Comparison of ENCODE assay signal across 14 cellular contexts in the genomic region with DNA sequence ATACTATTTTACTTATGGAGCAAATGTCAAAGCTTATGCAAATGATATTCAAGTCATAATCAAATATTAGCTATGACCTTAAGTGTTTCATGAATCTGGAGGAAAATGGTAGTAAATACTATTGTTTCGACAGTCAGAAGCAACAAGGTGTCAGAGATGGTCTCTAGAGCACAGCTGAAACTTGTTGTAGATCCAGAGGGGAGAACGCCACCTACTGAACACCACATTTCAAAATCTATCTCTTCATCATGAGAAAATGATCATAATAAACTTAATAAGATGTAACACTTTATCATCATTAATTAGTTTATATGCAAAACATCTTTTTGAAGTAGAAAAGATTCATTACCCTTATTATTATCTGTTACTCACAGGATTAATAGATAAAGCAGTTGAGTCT.
DNase-seq lines count a peak whose midpoint lies in the region; ATAC-seq, FAIRE-seq and TF ChIP-seq lines count a peak whose summit lies in the region.
"Had no signal": no experiment of that assay in that cellular context is flagged by ENCODE, and none has a peak within 500 bp of the region (broad histone marks: within the 10 kb centered on the region; RNA-seq: fewer than 3 reads in every experiment).

No MANE protein-coding gene starts in this region.

- WGBS in liver: 56% methylated on average over 2 of the region's 2 CpGs
- WGBS in HepG2 (ENCODE audit: low lambda C conversion rate): 25% methylated on average over 2 of the region's 2 CpGs
- WGBS in psoas muscle, 3 donors: 69 to 77% (median 73%) methylated on average over 2 of the region's 2 CpGs

- TF ChIP-seq CTCF in liver (IDR thresholded peaks at IDR 0.05; ENCODE audit: low read depth, low read length, missing input control) (no peak), HepG2 (CRISPR knock-in tag; IDR thresholded peaks at IDR 0.05) (no peak), psoas muscle (IDR thresholded peaks at IDR 0.05) (peak; percentile 14), WTC11 (IDR thresholded peaks at IDR 0.05) (no peak)

- FAIRE-seq in HepG2 (lab: Jason Lieb, UNC): no peak

- H3K4me2 ChIP-seq in HepG2 (ENCODE audit: low read depth, low read length): no peak overlapping the region

- H3K27ac Mint-ChIP-seq in activated CD8-positive, alpha-beta T cell treated with anti-CD3 and anti-CD28 coated beads, Interleukin-2, amount 10 ng/mL, durations not matched to agents 7 days and 5 days: no peak overlapping the region
- H3K27ac Mint-ChIP-seq in WTC11: no peak overlapping the region
- H3K27ac Mint-ChIP-seq: CD14-positive monocyte; stimulated activated naive CD8-positive, alpha-beta T cell treated with anti-CD3 and anti-CD28 coated beads, Interleukin-15, Interleukin-2, amounts not matched to agents 100 ng/mL and 50 ng/mL, for 24 hours had no signal

- peaks cover 14% of the 10 kb centered on the region for H3K27me3 Mint-ChIP-seq in activated CD8-positive, alpha-beta T cell treated with anti-CD3 and anti-CD28 coated beads, Interleukin-2, amount 10 ng/mL, durations not matched to agents 7 days and 5 days (ENCODE audit: low read depth)
- H3K27me3 Mint-ChIP-seq in WTC11 (ENCODE audit: low read depth): no peaks in the 10 kb centered on the region

- no peaks in the 10 kb centered on the region for H4K20me1 ChIP-seq in HepG2 (ENCODE audit: insufficient read depth, low read length)

- H3K79me2 ChIP-seq in HepG2 (ENCODE audit: insufficient read depth, low read length): no peaks in the 10 kb centered on the region

- TF ChIP-seq RAD21 in liver (IDR thresholded peaks at IDR 0.05) (peak; percentile 48 to 53), HepG2 (CRISPR knock-in tag; IDR thresholded peaks at IDR 0.05) (no peak)

- H3K4me3 Mint-ChIP-seq in activated CD8-positive, alpha-beta T cell treated with anti-CD3 and anti-CD28 coated beads, Interleukin-2, amount 10 ng/mL, durations not matched to agents 7 days and 5 days: no peak overlapping the region
- H3K4me3 Mint-ChIP-seq in WTC11: no peak overlapping the region
- H3K4me3 Mint-ChIP-seq: CD14-positive monocyte; stimulated activated naive CD8-positive, alpha-beta T cell treated with anti-CD3 and anti-CD28 coated beads, Interleukin-15, Interleukin-2, amounts not matched to agents 100 ng/mL and 50 ng/mL, for 24 hours had no signal

- H3K27ac ChIP-seq in liver (ENCODE audit: low read depth in 1 of 2, low read length in 2 of 2) (no peak overlapping the region), HepG2 (ENCODE audit: extremely low read length, insufficient read depth, low read length) (no peak overlapping the region), psoas muscle (no peak overlapping the region)

- H3K9ac ChIP-seq in liver (ENCODE audit: low read depth in 1 of 2, low read length in 2 of 2) (no peak overlapping the region), HepG2 (ENCODE audit: insufficient read depth, low read depth, low read length) (no peak overlapping the region)

- DNase-seq in HepG2 (ENCODE audit: low spot score) (no peak), HT1080 (ENCODE audit: low read depth) (peak; percentile 15), psoas muscle (no peak), HEK293T (ENCODE audit: extremely low spot score) (no peak), WTC11 (ENCODE audit: low spot score) (no peak), COLO829 (ENCODE audit: low spot score) (no peak)
- peak; percentile 38 for DNase-seq in activated CD8-positive, alpha-beta T cell treated with anti-CD3 and anti-CD28 coated beads, Interleukin-2, amount 10 ng/mL, durations not matched to agents 7 days and 5 days
- DNase-seq: amygdala, NCI-H1092 treated with DMSO at 0.1 percent for 48 hours, NCI-H524, posterior cingulate gyrus had no signal

- no peaks in the 10 kb centered on the region for H3K4me1 Mint-ChIP-seq in activated CD8-positive, alpha-beta T cell treated with anti-CD3 and anti-CD28 coated beads, Interleukin-2, amount 10 ng/mL, durations not matched to agents 7 days and 5 days (ENCODE audit: low read depth)
- no peaks in the 10 kb centered on the region for H3K4me1 Mint-ChIP-seq in WTC11
- H3K4me1 Mint-ChIP-seq: CD14-positive monocyte had no signal

- H3K27me3 ChIP-seq in liver (ENCODE audit: control insufficient read depth in 4 of 4, insufficient read depth in 4 of 4, low read length in 3 of 4) (peaks cover 0 to 2% (median 0%) of the 10 kb centered on the region in 4 donors), HepG2 (ENCODE audit: control insufficient read depth in 1 of 2, insufficient read depth in 2 of 2, low read length in 2 of 2) (no peaks in the 10 kb centered on the region), psoas muscle (ENCODE audit: insufficient read depth in 3 of 3, low read length in 2 of 3) (no peaks in the 10 kb centered on the region)

- H3K9me3 Mint-ChIP-seq in activated CD8-positive, alpha-beta T cell treated with anti-CD3 and anti-CD28 coated beads, Interleukin-2, amount 10 ng/mL, durations not matched to agents 7 days and 5 days (ENCODE audit: insufficient read depth): peaks cover 9% of the 10 kb centered on the region
- H3K9me3 Mint-ChIP-seq in WTC11: peaks cover 27% of the 10 kb centered on the region

- no peak for ATAC-seq in HepG2
- ATAC-seq in activated CD8-positive, alpha-beta T cell treated with anti-CD3 and anti-CD28 coated beads, Interleukin-2, amount 10 ng/mL, durations not matched to agents 7 days and 5 days: peak; percentile 53
- no peak for ATAC-seq in psoas muscle
- no peak for ATAC-seq in WTC11

- BruUV-seq in HepG2 (replicated peaks; lab: Mats Ljungman, UMichigan): no TSS peak

- CTCF ChIA-PET in HepG2 (lab: Yijun Ruan, JAX; ENCODE audit: low intra/inter-chr PET ratio, low total read pairs): no interaction called here
- CTCF ChIA-PET in activated CD8-positive, alpha-beta T cell treated with anti-CD3 and anti-CD28 coated beads, Interleukin-2, amount 10 ng/mL, durations not matched to agents 7 days and 5 days (lab: Charles Lee): interaction anchor here (0.6 to 1.5 kb wide), 7 partner anchors 9 to 421 kb away, joined by 3 to 5 read pairs (median 3); no protein-coding TSS in a partner anchor
- CTCF ChIA-PET in HEK293T (lab: Yijun Ruan, JAX): no interaction called here
- CTCF ChIA-PET in WTC11 (lab: Charles Lee): no interaction called here

- intact Hi-C loops in HepG2 (cut with micrococcal nuclease; ENCODE audit: unreplicated experiment): no loop called here
- intact Hi-C loops in psoas muscle (cut with DNase I): no loop called here

- H2AFZ ChIP-seq in HepG2 (ENCODE audit: low read length): no peak overlapping the region

- POLR2A ChIA-PET in HepG2 (lab: Yijun Ruan, JAX): no interaction called here
- POLR2A ChIA-PET in activated CD8-positive, alpha-beta T cell treated with anti-CD3 and anti-CD28 coated beads, Interleukin-2, amount 10 ng/mL, durations not matched to agents 7 days and 5 days (lab: Charles Lee): interaction anchor here (1.2 kb wide), 1 partner anchor 423 kb away, joined by 3 read pairs; no protein-coding TSS in a partner anchor
- POLR2A ChIA-PET in HEK293T (lab: Yijun Ruan, JAX): no interaction called here
- POLR2A ChIA-PET in WTC11 (lab: Charles Lee): no interaction called here

- H3K36me3 ChIP-seq in liver (ENCODE audit: control insufficient read depth in 4 of 4, insufficient read depth in 3 of 4, low read depth in 1 of 4, low read length in 3 of 4) (no peaks in the 10 kb centered on the region), HepG2 (replicated peaks in 1 of 2; ENCODE audit: control insufficient read depth in 1 of 2, insufficient read depth in 2 of 2, low read length in 2 of 2) (no peaks in the 10 kb centered on the region), psoas muscle (ENCODE audit: insufficient read depth in 1 of 2, low read depth in 1 of 2) (no peaks in the 10 kb centered on the region)

- no peak for TF ChIP-seq POLR2A in HepG2 (IDR thresholded peaks at IDR 0.05; ENCODE audit: insufficient read depth in 1 of 2, low read depth in 2 of 2, low read length in 2 of 2)

- H3K9me3 ChIP-seq in liver (ENCODE audit: control insufficient read depth in 4 of 4, low read length in 3 of 4) (peaks cover 2 to 8% (median 4%) of the 10 kb centered on the region in 4 donors), HepG2 (ENCODE audit: low read length) (peaks cover 10% of the 10 kb centered on the region; the same call in 1 of the 2 replicates), psoas muscle (peaks cover 7% of the 10 kb centered on the region)

- H3K4me1 ChIP-seq in liver (ENCODE audit: control insufficient read depth in 4 of 4, insufficient read depth in 4 of 4, low read length in 3 of 4) (no peaks in the 10 kb centered on the region), HepG2 (ENCODE audit: insufficient read depth, low read length) (no peaks in the 10 kb centered on the region), psoas muscle (no peaks in the 10 kb centered on the region)

- H3K36me3 Mint-ChIP-seq in activated CD8-positive, alpha-beta T cell treated with anti-CD3 and anti-CD28 coated beads, Interleukin-2, amount 10 ng/mL, durations not matched to agents 7 days and 5 days (ENCODE audit: low read depth): peaks cover 4% of the 10 kb centered on the region
- peaks cover 7% of the 10 kb centered on the region for H3K36me3 Mint-ChIP-seq in WTC11
- H3K36me3 Mint-ChIP-seq: CD14-positive monocyte had no signal

- no peak for TF ChIP-seq EP300 in HepG2 (IDR thresholded peaks at IDR 0.05; ENCODE audit: low read depth in 2 of 2, low read length in 2 of 2)
- TF ChIP-seq EP300 in HepG2 (CRISPR knock-in tag; IDR thresholded peaks at IDR 0.05; ENCODE audit: borderline replicate concordance): no peak

- in situ Hi-C loops in HepG2 (cut with HindIII; ENCODE audit: extremely low pct_ligation_motif_present, low pct_unique_long_range_greater_than_20kb): no loop called here

- H3K4me3 ChIP-seq in liver (ENCODE audit: low read depth in 1 of 3, low read length in 3 of 3) (no peak overlapping the region), HepG2 (replicated peaks in 1 of 3; ENCODE audit: insufficient read depth in 1 of 3, low read depth in 2 of 3, low read length in 3 of 3) (no peak overlapping the region), psoas muscle (no peak overlapping the region)

TF ChIP-seq in liver, 16 proteins besides CTCF, POLR2A, EP300 and RAD21:
- TF ChIP-seq HNF4G (IDR thresholded peaks at IDR 0.05) (no peak), JUND (IDR thresholded peaks at IDR 0.05) (no peak)

TF ChIP-seq in HepG2, 621 proteins besides CTCF, POLR2A, EP300 and RAD21 (continues in another document):
- TF ChIP-seq ZNF430 (CRISPR knock-in tag; IDR thresholded peaks at IDR 0.05) (no peak), ZFP36 (IDR thresholded peaks at IDR 0.05; ENCODE audit: borderline replicate concordance, low read depth, low read length, partially characterized antibody) (no peak)

TF ChIP-seq in HEK293T, 16 proteins besides CTCF, POLR2A, EP300 and RAD21 (continues in another document):
- no peak for TF ChIP-seq HDGF (IDR thresholded peaks at IDR 0.05; ENCODE audit: borderline replicate concordance)
- no peak for TF ChIP-seq L3MBTL2 (conservative IDR thresholded peaks at IDR 0.05)
- no peak for TF ChIP-seq NFRKB (IDR thresholded peaks at IDR 0.05)
- no peak for TF ChIP-seq FOXA1 (IDR thresholded peaks at IDR 0.05)
- no peak for TF ChIP-seq BHLHE40 (IDR thresholded peaks at IDR 0.05; ENCODE audit: borderline replicate concordance)

TF ChIP-seq in WTC11, 78 proteins besides CTCF, POLR2A, EP300 and RAD21 (continues in another document):
- no peak for TF ChIP-seq HMGA2 (CRISPR knock-in tag; IDR thresholded peaks at IDR 0.05)

Comparison
In these comparisons a context has a peak if more than half of its experiments do, and no peak if none do; other contexts are left out.
1. DNase-seq: peak in HT1080 (single experiment) and activated CD8-positive, alpha-beta T cell treated with anti-CD3 and anti-CD28 coated beads, Interleukin-2, amount 10 ng/mL, durations not matched to agents 7 days and 5 days (single experiment); none in HepG2 (single experiment), psoas muscle (0 of 2), HEK293T (single experiment), WTC11 (single experiment) and COLO829 (single experiment).